17 cellular contexts compared by ENCODE assay signal in the genomic region with DNA sequence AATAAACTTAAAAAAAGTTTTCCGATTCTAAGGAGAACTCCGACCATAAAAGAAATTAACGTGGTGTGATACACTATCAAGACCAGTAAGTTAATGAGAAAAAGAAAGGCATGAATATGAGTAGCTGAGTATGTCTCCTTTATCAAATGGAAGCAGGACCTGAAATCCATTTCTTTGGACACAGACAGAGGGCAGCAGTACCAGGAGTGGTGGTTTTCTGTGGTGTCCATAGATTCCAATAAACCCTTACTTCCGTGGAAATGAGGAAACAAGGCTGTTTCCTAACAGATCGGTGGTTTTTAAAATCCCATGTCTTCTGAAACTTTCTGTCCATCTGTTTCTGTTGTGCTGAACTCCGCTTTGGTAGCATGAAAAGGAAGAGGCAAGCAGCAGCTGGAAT.
DNase-seq lines count a peak whose midpoint lies in the region; ATAC-seq and TF ChIP-seq lines count a peak whose summit lies in the region.
"Had no signal": no experiment of that assay in that cellular context is flagged by ENCODE, and none has a peak within 500 bp of the region (broad histone marks: within the 10 kb centered on the region; RNA-seq: fewer than 3 reads in every experiment).

No MANE protein-coding gene starts in this region.

- H3K4me3 ChIP-seq in GM23338 (no peak overlapping the region), choroid plexus epithelial cell (ENCODE audit: low read depth, low read length) (no peak overlapping the region)
- H3K4me3 ChIP-seq: HAP-1, tibial artery had no signal

- H3K9me3 Mint-ChIP-seq in GM23338 (peaks cover 4% of the 10 kb centered on the region; the same call in 2 of the 3 replicates), osteocyte (ENCODE audit: unreplicated experiment) (peaks cover 5% of the 10 kb centered on the region)
- H3K9me3 Mint-ChIP-seq in CD4-positive, alpha-beta T cell, result no peaks in the 10 kb centered on the region

- no peaks in the 10 kb centered on the region for H3K27me3 ChIP-seq in GM23338 (ENCODE audit: insufficient read depth)
- H3K27me3 ChIP-seq in CD4-positive, alpha-beta T cell (ENCODE audit: control insufficient read depth, insufficient read depth, low read length), result no peaks in the 10 kb centered on the region
- H3K27me3 ChIP-seq: tibial artery had no signal

- peak overlapping the region; percentile 91 for H2AFZ ChIP-seq in GM23338

- CTCF ChIA-PET in CD4-positive, alpha-beta T cell (lab: Charles Lee), result no interaction called here

- H4K20me1 ChIP-seq in GM23338 (replicated peaks; ENCODE audit: insufficient read depth), result no peaks in the 10 kb centered on the region

- in situ Hi-C loops in GM13977 (cut with MboI; ENCODE audit: low pct_unique_long_range_greater_than_20kb, low sequenced_read_pairs, unreplicated experiment), result no loop called here

- no peaks in the 10 kb centered on the region for H3K9me3 ChIP-seq in CD4-positive, alpha-beta T cell (ENCODE audit: control insufficient read depth, low read length)
- H3K9me3 ChIP-seq: HAP-1, tibial artery had no signal

- POLR2A ChIA-PET in CD4-positive, alpha-beta T cell (lab: Charles Lee), result no interaction called here

- H3K36me3 Mint-ChIP-seq in GM23338 (ENCODE audit: low read depth) (no peaks in the 10 kb centered on the region), osteocyte (ENCODE audit: unreplicated experiment) (no peaks in the 10 kb centered on the region)
- H3K36me3 Mint-ChIP-seq in CD4-positive, alpha-beta T cell (ENCODE audit: low read depth), result no peaks in the 10 kb centered on the region

- H3K4me1 Mint-ChIP-seq in GM23338, result no peaks in the 10 kb centered on the region
- no peaks in the 10 kb centered on the region for H3K4me1 Mint-ChIP-seq in osteocyte (ENCODE audit: unreplicated experiment)
- no peaks in the 10 kb centered on the region for H3K4me1 Mint-ChIP-seq in CD4-positive, alpha-beta T cell (ENCODE audit: low read depth)
- H3K4me1 Mint-ChIP-seq: activated CD4-positive, alpha-beta T cell treated with anti-CD3 and anti-CD28 coated beads for 36 hours had no signal

- TF ChIP-seq CTCF in GM23338 (conservative IDR thresholded peaks at IDR 0.05; ENCODE audit: low read depth in 2 of 2) (peak; percentile 26 to 43; a peak in 3 of 4 replicates), choroid plexus epithelial cell (conservative IDR thresholded peaks at IDR 0.05; ENCODE audit: low read depth, low read length) (peak; percentile 40), osteocyte (IDR thresholded peaks at IDR 0.05) (peak; percentile 28), GM13977 (IDR thresholded peaks at IDR 0.05; ENCODE audit: extremely low read depth, insufficient read depth, missing control alignments) (no peak)
- TF ChIP-seq CTCF in CD4-positive, alpha-beta T cell (IDR thresholded peaks at IDR 0.05), result no peak

- H3K4me3 Mint-ChIP-seq in GM23338 (no peak overlapping the region), osteocyte (ENCODE audit: unreplicated experiment) (no peak overlapping the region)
- no peak overlapping the region for H3K4me3 Mint-ChIP-seq in CD4-positive, alpha-beta T cell
- H3K4me3 Mint-ChIP-seq: activated CD4-positive, alpha-beta T cell treated with anti-CD3 and anti-CD28 coated beads for 36 hours had no signal

- DNase-seq in GM23338 (ENCODE audit: low spot score) (no peak), M059J (ENCODE audit: low read depth) (peak; percentile 11), choroid plexus epithelial cell (ENCODE audit: low read depth) (peak; percentile 29), osteocyte (ENCODE audit: extremely low spot score, unreplicated experiment) (no peak), GM13977 (ENCODE audit: low spot score) (no peak), NCI-H1417 treated with DMSO at 0.1 percent for 48 hours (lab: John Stamatoyannopoulos, UW) (no peak)
- no peak for DNase-seq in CD4-positive, alpha-beta T cell
- DNase-seq: activated CD4-positive, alpha-beta T cell treated with anti-CD3 and anti-CD28 coated beads for 36 hours; activated T-cell treated with anti-CD3 and anti-CD28 coated beads, Interleukin-2, amount 50 U/mL, for 48 hours; amygdala; effector memory CD4-positive, alpha-beta T cell; mammary epithelial cell; NCI-H187; NCI-H748 treated with DMSO at 0.1 percent for 48 hours; stimulated activated CD4-positive, alpha-beta T cell treated with anti-CD3 and anti-CD28 coated beads, Interleukin-12 subunit alpha, Interleukin-12 subunit beta, amount 100 ng/mL, for 4 hours; tibial artery had no signal

- H3K27ac Mint-ChIP-seq in GM23338 (no peak overlapping the region), osteocyte (ENCODE audit: unreplicated experiment) (no peak overlapping the region)
- H3K27ac Mint-ChIP-seq in CD4-positive, alpha-beta T cell, result no peak overlapping the region
- H3K27ac Mint-ChIP-seq: activated CD4-positive, alpha-beta T cell treated with anti-CD3 and anti-CD28 coated beads for 36 hours had no signal

- intact Hi-C loops in CD4-positive, alpha-beta T cell (cut with DNase I, micrococcal nuclease), result no loop called here

- H3F3A ChIP-seq in GM23338 (replicated peaks; ENCODE audit: low read depth), result no peaks in the 10 kb centered on the region

- H3K27me3 Mint-ChIP-seq in GM23338 (ENCODE audit: insufficient read depth, low read depth, poor library complexity) (no peaks in the 10 kb centered on the region), osteocyte (ENCODE audit: unreplicated experiment) (peaks cover 4% of the 10 kb centered on the region)
- no peaks in the 10 kb centered on the region for H3K27me3 Mint-ChIP-seq in CD4-positive, alpha-beta T cell
- H3K27me3 Mint-ChIP-seq: activated CD4-positive, alpha-beta T cell treated with anti-CD3 and anti-CD28 coated beads for 36 hours had no signal

- no peaks in the 10 kb centered on the region for H3K4me1 ChIP-seq in GM23338 (ENCODE audit: insufficient read depth)
- H3K4me1 ChIP-seq: HAP-1, tibial artery had no signal

- no peaks in the 10 kb centered on the region for H3K36me3 ChIP-seq in GM23338 (ENCODE audit: insufficient read depth)
- H3K36me3 ChIP-seq: HAP-1, tibial artery had no signal

- H3K27ac ChIP-seq in GM23338 (ENCODE audit: low read depth), result no peak overlapping the region
- H3K27ac ChIP-seq in CD4-positive, alpha-beta T cell (ENCODE audit: low read depth, low read length), result no peak overlapping the region
- H3K27ac ChIP-seq: tibial artery had no signal

- H3K9me2 ChIP-seq in GM23338 (ENCODE audit: insufficient read depth), result no peaks in the 10 kb centered on the region

- ATAC-seq in GM23338, result no peak
- ATAC-seq in CD4-positive, alpha-beta T cell (ENCODE audit: poor library complexity), result no peak
- ATAC-seq: activated CD4-positive, alpha-beta T cell treated with anti-CD3 and anti-CD28 coated beads for 36 hours had no signal

- no peak overlapping the region for H3K4me2 ChIP-seq in GM23338

- H3K79me2 ChIP-seq in GM23338 (replicated peaks; ENCODE audit: insufficient read depth), result no peaks in the 10 kb centered on the region

TF ChIP-seq in GM23338, 12 proteins besides CTCF, POLR2A, EP300 and RAD21 (continues in another document):
- TF ChIP-seq EZH2phosphoT487 (IDR thresholded peaks at IDR 0.05; ENCODE audit: unreplicated experiment), result no peak
- TF ChIP-seq EZH2 (IDR thresholded peaks at IDR 0.05; ENCODE audit: low read depth, unreplicated experiment), result no peak
- TF ChIP-seq ZNF114 (CRISPR knock-in tag; IDR thresholded peaks at IDR 0.05), result no peak
- no peak for TF ChIP-seq NANOG (IDR thresholded peaks at IDR 0.05; ENCODE audit: borderline replicate concordance)
- TF ChIP-seq, protein P1, sequence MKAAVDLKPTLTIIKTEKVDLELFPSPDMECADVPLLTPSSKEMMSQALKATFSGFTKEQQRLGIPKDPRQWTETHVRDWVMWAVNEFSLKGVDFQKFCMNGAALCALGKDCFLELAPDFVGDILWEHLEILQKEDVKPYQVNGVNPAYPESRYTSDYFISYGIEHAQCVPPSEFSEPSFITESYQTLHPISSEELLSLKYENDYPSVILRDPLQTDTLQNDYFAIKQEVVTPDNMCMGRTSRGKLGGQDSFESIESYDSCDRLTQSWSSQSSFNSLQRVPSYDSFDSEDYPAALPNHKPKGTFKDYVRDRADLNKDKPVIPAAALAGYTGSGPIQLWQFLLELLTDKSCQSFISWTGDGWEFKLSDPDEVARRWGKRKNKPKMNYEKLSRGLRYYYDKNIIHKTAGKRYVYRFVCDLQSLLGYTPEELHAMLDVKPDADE (IDR thresholded peaks at IDR 0.05), result no peak
- TF ChIP-seq ZNF331 (CRISPR knock-in tag; IDR thresholded peaks at IDR 0.05; ENCODE audit: low read depth), result no peak
- no peak for TF ChIP-seq STAT1 (IDR thresholded peaks at IDR 0.05; ENCODE audit: unreplicated experiment)
- no peak for TF ChIP-seq CREB1 (CRISPR knock-in tag; IDR thresholded peaks at IDR 0.05; ENCODE audit: low read depth)

Comparison
In these comparisons a context has a peak if more than half of its experiments do, and no peak if none do; other contexts are left out.
1. DNase-seq: peak in M059J (single experiment) and choroid plexus epithelial cell (single experiment); none in GM23338 (single experiment), osteocyte (single experiment), GM13977 (single experiment), CD4-positive, alpha-beta T cell (0 of 10) and NCI-H1417 treated with DMSO at 0.1 percent for 48 hours (single experiment).
2. CTCF ChIP-seq: peak in GM23338 (2 of 2), choroid plexus epithelial cell (single experiment) and osteocyte (single experiment); none in GM13977 (single experiment) and CD4-positive, alpha-beta T cell (single experiment).